29 cellular contexts compared by ENCODE assay signal in the genomic region with DNA sequence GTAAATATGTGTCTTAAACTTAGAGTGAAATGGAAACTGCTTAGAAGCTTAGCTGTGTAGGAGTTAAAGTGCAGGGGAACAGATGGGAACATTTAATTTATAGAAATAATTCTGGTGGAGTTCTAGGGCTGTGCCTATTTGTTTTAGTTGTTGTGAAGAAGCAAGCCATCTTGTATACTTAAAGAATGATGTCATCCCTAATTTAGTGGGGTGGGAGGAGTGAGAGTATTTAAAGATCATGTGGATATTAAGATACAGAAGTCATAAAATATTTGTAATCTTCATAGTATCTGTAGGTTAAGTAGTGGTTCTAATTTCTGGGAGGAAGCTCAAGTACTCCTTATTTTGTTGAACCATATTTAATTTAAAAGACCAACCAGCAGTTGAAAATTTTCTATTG. TPM values are rescaled to one million over a fixed set of nuclear protein-coding genes. Genes with fewer than 3 reads are reported as not detected.
A peak's percentile ranks its signal among the peaks of the same experiment; 100 is the strongest.
DNase-seq lines count a peak whose midpoint lies in the region; ATAC-seq and TF ChIP-seq lines count a peak whose summit lies in the region.
"Had no signal": no experiment of that assay in that cellular context is flagged by ENCODE, and none has a peak within 500 bp of the region (broad histone marks: within the 10 kb centered on the region; RNA-seq: fewer than 3 reads in every experiment).

No MANE protein-coding gene starts in this region.

- H3K9me3 ChIP-seq in esophagus muscularis mucosa: no peaks in the 10 kb centered on the region
- H3K9me3 ChIP-seq: uterus had no signal

- peaks cover 10% of the 10 kb centered on the region for H3K36me3 Mint-ChIP-seq in central memory CD8-positive, alpha-beta T cell (ENCODE audit: insufficient read depth)
- H3K36me3 Mint-ChIP-seq in nephron (ENCODE audit: low read depth): peaks cover 51% of the 10 kb centered on the region

- no peak overlapping the region for H3K4me3 ChIP-seq in esophagus muscularis mucosa
- H3K4me3 ChIP-seq: dorsolateral prefrontal cortex, uterus had no signal

- H3K4me1 ChIP-seq in esophagus muscularis mucosa: peaks cover 46 to 86% (median 72%) of the 10 kb centered on the region in 4 donors
- H3K4me1 ChIP-seq: uterus had no signal

- H3K9me3 Mint-ChIP-seq in central memory CD8-positive, alpha-beta T cell: no peaks in the 10 kb centered on the region
- no peaks in the 10 kb centered on the region for H3K9me3 Mint-ChIP-seq in nephron
- H3K9me3 Mint-ChIP-seq: memory B cell; stimulated activated naive CD8-positive, alpha-beta T cell treated with anti-CD3 and anti-CD28 coated beads, Interleukin-15, Interleukin-2, amounts not matched to agents 100 ng/mL and 50 ng/mL, for 24 hours; T-helper 1 cell treated with Interleukin-12 subunit alpha and Interleukin-12 subunit beta and Interleukin-4 antibody, amounts not matched to agents 30 μg/mL and 1 μg/mL, for 36 hours had no signal

- H3K27me3 Mint-ChIP-seq in central memory CD8-positive, alpha-beta T cell: no peaks in the 10 kb centered on the region
- no peaks in the 10 kb centered on the region for H3K27me3 Mint-ChIP-seq in nephron (ENCODE audit: low read depth)
- H3K27me3 Mint-ChIP-seq: activated CD4-positive, alpha-beta T cell treated with anti-CD3 and anti-CD28 coated beads for 36 hours; activated naive CD8-positive, alpha-beta T cell; memory B cell; stimulated activated naive CD8-positive, alpha-beta T cell treated with anti-CD3 and anti-CD28 coated beads, Interleukin-15, Interleukin-2, amounts not matched to agents 100 ng/mL and 50 ng/mL, for 24 hours had no signal

- H3K4me1 Mint-ChIP-seq in central memory CD8-positive, alpha-beta T cell: peaks cover 9% of the 10 kb centered on the region
- H3K4me1 Mint-ChIP-seq in nephron: peaks cover 10% of the 10 kb centered on the region

- H3K27me3 ChIP-seq in esophagus muscularis mucosa: no peaks in the 10 kb centered on the region
- H3K27me3 ChIP-seq: dorsolateral prefrontal cortex, foreskin keratinocyte, uterus had no signal

- peaks cover 0 to 3% (median 0%) of the 10 kb centered on the region in 4 donors for H3K36me3 ChIP-seq in esophagus muscularis mucosa
- H3K36me3 ChIP-seq: uterus had no signal

- peak overlapping the region; percentile 29 for H3K27ac Mint-ChIP-seq in central memory CD8-positive, alpha-beta T cell (ENCODE audit: low read depth)
- peak overlapping the region in 2 of 3 experiments; percentile 19 to 39 for H3K27ac Mint-ChIP-seq in nephron
- H3K27ac Mint-ChIP-seq: activated CD4-positive, alpha-beta T cell treated with anti-CD3 and anti-CD28 coated beads for 36 hours; activated naive CD8-positive, alpha-beta T cell; memory B cell; stimulated activated naive CD8-positive, alpha-beta T cell treated with anti-CD3 and anti-CD28 coated beads, Interleukin-15, Interleukin-2, amounts not matched to agents 100 ng/mL and 50 ng/mL, for 24 hours; T-helper 1 cell treated with Interleukin-12 subunit alpha and Interleukin-12 subunit beta and Interleukin-4 antibody, amounts not matched to agents 30 μg/mL and 1 μg/mL, for 36 hours had no signal

- TF ChIP-seq CTCF in nephron (IDR thresholded peaks at IDR 0.05; ENCODE audit: unreplicated experiment in 3 of 3) (no peak), esophagus muscularis mucosa (IDR thresholded peaks at IDR 0.05) (no peak)

- H3K27ac ChIP-seq in esophagus muscularis mucosa (replicated peaks in 1 of 4): no peak overlapping the region
- H3K27ac ChIP-seq: C4-2B, dorsolateral prefrontal cortex, foreskin keratinocyte, uterus had no signal

- no peak overlapping the region for H3K4me3 Mint-ChIP-seq in central memory CD8-positive, alpha-beta T cell
- H3K4me3 Mint-ChIP-seq in nephron: no peak overlapping the region
- H3K4me3 Mint-ChIP-seq: activated CD4-positive, alpha-beta T cell treated with anti-CD3 and anti-CD28 coated beads for 36 hours; activated naive CD8-positive, alpha-beta T cell; memory B cell; stimulated activated naive CD8-positive, alpha-beta T cell treated with anti-CD3 and anti-CD28 coated beads, Interleukin-15, Interleukin-2, amounts not matched to agents 100 ng/mL and 50 ng/mL, for 24 hours; T-helper 1 cell treated with Interleukin-12 subunit alpha and Interleukin-12 subunit beta and Interleukin-4 antibody, amounts not matched to agents 30 μg/mL and 1 μg/mL, for 36 hours had no signal

- DNase-seq in EH (ENCODE audit: low read depth) (peak; percentile 41), NCI-H446 treated with DMSO at 0.1 percent for 48 hours (lab: John Stamatoyannopoulos, UW) (peak; percentile 26), medulla oblongata (ENCODE audit: extremely low spot score) (no peak), esophagus muscularis mucosa (ENCODE audit: extremely low spot score) (no peak), GOT3 (lab: John Stamatoyannopoulos, UW) (no peak)
- DNase-seq in central memory CD8-positive, alpha-beta T cell (ENCODE audit: low spot score in 2 of 2): no peak
- DNase-seq: activated CD4-positive, alpha-beta T cell treated with anti-CD3 and anti-CD28 coated beads for 36 hours; activated CD8-positive, alpha-beta memory T cell treated with anti-CD3 and anti-CD28 coated beads for 24 hours; activated effector memory CD4-positive, alpha-beta T cell treated with Interleukin-2 at 50 U/mL for 16 hours; Calu3; cerebellar nuclear complex; dorsolateral prefrontal cortex; foreskin keratinocyte; KBM-7; left cardiac atrium; MM.1S; NCI-H1417; NCI-H2081; NCI-H2227 treated with DMSO at 0.1 percent for 48 hours; NCI-H748 treated with DMSO at 0.1 percent for 48 hours; RPMI8226; uterus had no signal

- no peak for ATAC-seq in central memory CD8-positive, alpha-beta T cell (replicated peaks; ENCODE audit: extremely low read depth, poor library complexity, severe bottlenecking)
- no peak for ATAC-seq in HG02970 (IDR thresholded peaks at IDR 0.05; ENCODE audit: low FRiP score, unreplicated experiment)
- ATAC-seq: activated CD4-positive, alpha-beta T cell treated with anti-CD3 and anti-CD28 coated beads for 36 hours; foreskin keratinocyte; left cardiac atrium had no signal

- TF ChIP-seq EP300 in esophagus muscularis mucosa (IDR thresholded peaks at IDR 0.05): no peak

- TF ChIP-seq POLR2A in esophagus muscularis mucosa (IDR thresholded peaks at IDR 0.05; ENCODE audit: low read depth): no peak

- intact Hi-C loops in esophagus muscularis mucosa (cut with DNase I): no loop called here

RNA-seq across cellular contexts. Expression of gene BACH1, which starts 41.5 kb away (rescaled TPM):
- total RNA-seq in esophagus muscularis mucosa: 10 to 100 TPM; 43.8 to 86.3 (median 50.9) TPM

Comparison
In these comparisons a context has a peak if more than half of its experiments do, and no peak if none do; other contexts are left out.
1. DNase-seq: peak in EH (single experiment) and NCI-H446 treated with DMSO at 0.1 percent for 48 hours (single experiment); none in central memory CD8-positive, alpha-beta T cell (0 of 2), medulla oblongata (single experiment), esophagus muscularis mucosa (single experiment) and GOT3 (single experiment).